1 cellular context compared by ENCODE assay signal in the genomic region with DNA sequence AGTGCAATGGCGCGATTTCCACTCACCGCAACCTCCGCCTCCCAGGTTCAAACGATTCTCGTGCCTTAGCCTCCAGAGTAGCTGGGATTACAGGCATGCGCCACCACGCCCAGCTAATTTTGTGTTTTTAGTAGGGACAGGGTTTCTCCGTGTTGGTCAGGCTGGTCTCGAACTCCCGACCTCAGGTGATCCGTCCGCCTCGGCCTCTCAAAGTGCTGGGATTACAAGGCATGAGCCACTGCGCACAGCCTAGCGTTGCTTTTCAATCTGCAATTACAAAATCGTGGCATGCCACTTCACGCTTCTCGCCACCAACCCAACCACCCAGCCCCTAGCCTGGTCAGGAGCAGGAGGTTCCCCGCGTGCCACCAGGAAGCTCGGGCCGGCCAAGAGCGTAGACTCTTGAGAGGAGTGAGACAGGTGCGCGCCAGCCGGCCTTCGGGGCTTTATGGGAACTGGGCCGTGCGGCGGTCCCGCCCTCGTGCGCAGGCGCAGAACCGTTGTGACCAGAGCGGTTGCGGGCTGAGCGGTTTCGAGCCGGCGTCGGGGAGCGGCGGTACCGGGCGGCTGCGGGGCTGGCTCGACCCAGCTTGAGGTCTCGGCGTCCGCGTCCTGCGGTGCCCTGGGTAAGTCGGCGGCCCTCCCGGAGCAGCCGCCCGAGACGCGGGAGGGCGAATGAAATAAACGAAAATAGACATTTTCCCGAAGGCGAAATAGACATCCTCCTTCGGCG.
TF ChIP-seq lines count a peak whose summit lies in the region.

A gene (plus strand): TSS at position 500 of the 733 bp plus-strand sequence. CDS start 530 bp downstream, outside the sequence.

TF ChIP-seq in HepG2, 621 proteins besides CTCF, POLR2A, EP300 and RAD21 (continued from another document and continues in another):
- TF ChIP-seq, protein P1, sequence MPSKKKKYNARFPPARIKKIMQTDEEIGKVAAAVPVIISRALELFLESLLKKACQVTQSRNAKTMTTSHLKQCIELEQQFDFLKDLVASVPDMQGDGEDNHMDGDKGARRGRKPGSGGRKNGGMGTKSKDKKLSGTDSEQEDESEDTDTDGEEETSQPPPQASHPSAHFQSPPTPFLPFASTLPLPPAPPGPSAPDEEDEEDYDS (CRISPR knock-in tag; IDR thresholded peaks at IDR 0.05) = peak; percentile 86
- peak; percentile 67 for TF ChIP-seq ZNF143 (CRISPR knock-in tag; IDR thresholded peaks at IDR 0.05)
- TF ChIP-seq, protein P2, sequence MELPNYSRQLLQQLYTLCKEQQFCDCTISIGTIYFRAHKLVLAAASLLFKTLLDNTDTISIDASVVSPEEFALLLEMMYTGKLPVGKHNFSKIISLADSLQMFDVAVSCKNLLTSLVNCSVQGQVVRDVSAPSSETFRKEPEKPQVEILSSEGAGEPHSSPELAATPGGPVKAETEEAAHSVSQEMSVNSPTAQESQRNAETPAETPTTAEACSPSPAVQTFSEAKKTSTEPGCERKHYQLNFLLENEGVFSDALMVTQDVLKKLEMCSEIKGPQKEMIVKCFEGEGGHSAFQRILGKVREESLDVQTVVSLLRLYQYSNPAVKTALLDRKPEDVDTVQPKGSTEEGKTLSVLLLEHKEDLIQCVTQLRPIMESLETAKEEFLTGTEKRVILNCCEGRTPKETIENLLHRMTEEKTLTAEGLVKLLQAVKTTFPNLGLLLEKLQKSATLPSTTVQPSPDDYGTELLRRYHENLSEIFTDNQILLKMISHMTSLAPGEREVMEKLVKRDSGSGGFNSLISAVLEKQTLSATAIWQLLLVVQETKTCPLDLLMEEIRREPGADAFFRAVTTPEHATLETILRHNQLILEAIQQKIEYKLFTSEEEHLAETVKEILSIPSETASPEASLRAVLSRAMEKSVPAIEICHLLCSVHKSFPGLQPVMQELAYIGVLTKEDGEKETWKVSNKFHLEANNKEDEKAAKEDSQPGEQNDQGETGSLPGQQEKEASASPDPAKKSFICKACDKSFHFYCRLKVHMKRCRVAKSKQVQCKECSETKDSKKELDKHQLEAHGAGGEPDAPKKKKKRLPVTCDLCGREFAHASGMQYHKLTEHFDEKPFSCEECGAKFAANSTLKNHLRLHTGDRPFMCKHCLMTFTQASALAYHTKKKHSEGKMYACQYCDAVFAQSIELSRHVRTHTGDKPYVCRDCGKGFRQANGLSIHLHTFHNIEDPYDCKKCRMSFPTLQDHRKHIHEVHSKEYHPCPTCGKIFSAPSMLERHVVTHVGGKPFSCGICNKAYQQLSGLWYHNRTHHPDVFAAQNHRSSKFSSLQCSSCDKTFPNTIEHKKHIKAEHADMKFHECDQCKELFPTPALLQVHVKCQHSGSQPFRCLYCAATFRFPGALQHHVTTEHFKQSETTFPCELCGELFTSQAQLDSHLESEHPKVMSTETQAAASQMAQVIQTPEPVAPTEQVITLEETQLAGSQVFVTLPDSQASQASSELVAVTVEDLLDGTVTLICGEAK (IDR thresholded peaks at IDR 0.05) = no peak
- TF ChIP-seq, protein P2 (CRISPR knock-in tag; IDR thresholded peaks at IDR 0.05) = peak; percentile 56; the same call in 1 of the 2 replicates
- TF ChIP-seq, protein P3, sequence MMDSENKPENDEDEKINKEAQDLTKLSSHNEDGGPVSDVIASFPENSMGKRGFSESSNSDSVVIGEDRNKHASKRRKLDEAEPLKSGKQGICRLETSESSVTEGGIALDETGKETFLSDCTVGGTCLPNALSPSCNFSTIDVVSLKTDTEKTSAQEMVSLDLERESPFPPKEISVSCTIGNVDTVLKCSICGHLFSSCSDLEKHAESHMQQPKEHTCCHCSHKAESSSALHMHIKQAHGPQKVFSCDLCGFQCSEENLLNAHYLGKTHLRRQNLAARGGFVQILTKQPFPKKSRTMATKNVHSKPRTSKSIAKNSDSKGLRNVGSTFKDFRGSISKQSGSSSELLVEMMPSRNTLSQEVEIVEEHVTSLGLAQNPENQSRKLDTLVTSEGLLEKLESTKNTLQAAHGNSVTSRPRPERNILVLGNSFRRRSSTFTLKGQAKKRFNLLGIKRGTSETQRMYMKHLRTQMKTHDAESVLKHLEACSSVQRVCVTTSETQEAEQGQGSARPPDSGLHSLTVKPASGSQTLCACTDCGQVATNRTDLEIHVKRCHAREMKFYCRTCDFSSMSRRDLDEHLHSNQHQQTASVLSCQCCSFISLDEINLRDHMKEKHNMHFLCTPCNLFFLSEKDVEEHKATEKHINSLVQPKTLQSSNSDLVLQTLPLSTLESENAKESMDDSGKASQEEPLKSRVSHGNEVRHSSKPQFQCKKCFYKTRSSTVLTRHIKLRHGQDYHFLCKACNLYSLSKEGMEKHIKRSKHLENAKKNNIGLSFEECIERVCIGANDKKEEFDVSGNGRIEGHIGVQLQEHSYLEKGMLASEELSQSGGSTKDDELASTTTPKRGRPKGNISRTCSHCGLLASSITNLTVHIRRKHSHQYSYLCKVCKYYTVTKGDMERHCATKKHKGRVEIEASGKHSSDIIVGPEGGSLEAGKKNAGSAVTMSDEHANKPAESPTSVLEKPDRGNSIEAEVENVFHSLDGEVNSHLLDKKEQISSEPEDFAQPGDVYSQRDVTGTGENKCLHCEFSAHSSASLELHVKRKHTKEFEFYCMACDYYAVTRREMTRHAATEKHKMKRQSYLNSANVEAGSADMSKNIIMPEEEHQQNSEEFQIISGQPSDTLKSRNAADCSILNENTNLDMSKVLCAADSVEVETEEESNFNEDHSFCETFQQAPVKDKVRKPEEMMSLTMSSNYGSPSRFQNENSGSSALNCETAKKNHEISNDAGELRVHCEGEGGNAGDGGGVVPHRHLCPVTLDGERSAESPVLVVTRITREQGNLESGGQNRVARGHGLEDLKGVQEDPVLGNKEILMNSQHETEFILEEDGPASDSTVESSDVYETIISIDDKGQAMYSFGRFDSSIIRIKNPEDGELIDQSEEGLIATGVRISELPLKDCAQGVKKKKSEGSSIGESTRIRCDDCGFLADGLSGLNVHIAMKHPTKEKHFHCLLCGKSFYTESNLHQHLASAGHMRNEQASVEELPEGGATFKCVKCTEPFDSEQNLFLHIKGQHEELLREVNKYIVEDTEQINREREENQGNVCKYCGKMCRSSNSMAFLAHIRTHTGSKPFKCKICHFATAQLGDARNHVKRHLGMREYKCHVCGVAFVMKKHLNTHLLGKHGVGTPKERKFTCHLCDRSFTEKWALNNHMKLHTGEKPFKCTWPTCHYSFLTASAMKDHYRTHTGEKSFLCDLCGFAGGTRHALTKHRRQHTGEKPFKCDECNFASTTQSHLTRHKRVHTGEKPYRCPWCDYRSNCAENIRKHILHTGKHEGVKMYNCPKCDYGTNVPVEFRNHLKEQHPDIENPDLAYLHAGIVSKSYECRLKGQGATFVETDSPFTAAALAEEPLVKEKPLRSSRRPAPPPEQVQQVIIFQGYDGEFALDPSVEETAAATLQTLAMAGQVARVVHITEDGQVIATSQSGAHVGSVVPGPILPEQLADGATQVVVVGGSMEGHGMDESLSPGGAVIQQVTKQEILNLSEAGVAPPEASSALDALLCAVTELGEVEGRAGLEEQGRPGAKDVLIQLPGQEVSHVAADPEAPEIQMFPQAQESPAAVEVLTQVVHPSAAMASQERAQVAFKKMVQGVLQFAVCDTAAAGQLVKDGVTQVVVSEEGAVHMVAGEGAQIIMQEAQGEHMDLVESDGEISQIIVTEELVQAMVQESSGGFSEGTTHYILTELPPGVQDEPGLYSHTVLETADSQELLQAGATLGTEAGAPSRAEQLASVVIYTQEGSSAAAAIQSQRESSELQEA (CRISPR knock-in tag; IDR thresholded peaks at IDR 0.05; ENCODE audit: not compliant biosample characterization) = peak; percentile 59
- TF ChIP-seq, protein P4, sequence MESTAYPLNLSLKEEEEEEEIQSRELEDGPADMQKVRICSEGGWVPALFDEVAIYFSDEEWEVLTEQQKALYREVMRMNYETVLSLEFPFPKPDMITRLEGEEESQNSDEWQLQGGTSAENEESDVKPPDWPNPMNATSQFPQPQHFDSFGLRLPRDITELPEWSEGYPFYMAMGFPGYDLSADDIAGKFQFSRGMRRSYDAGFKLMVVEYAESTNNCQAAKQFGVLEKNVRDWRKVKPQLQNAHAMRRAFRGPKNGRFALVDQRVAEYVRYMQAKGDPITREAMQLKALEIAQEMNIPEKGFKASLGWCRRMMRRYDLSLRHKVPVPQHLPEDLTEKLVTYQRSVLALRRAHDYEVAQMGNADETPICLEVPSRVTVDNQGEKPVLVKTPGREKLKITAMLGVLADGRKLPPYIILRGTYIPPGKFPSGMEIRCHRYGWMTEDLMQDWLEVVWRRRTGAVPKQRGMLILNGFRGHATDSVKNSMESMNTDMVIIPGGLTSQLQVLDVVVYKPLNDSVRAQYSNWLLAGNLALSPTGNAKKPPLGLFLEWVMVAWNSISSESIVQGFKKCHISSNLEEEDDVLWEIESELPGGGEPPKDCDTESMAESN (CRISPR knock-in tag; conservative IDR thresholded peaks at IDR 0.05) = peak; percentile 79
- TF ChIP-seq, protein P5, sequence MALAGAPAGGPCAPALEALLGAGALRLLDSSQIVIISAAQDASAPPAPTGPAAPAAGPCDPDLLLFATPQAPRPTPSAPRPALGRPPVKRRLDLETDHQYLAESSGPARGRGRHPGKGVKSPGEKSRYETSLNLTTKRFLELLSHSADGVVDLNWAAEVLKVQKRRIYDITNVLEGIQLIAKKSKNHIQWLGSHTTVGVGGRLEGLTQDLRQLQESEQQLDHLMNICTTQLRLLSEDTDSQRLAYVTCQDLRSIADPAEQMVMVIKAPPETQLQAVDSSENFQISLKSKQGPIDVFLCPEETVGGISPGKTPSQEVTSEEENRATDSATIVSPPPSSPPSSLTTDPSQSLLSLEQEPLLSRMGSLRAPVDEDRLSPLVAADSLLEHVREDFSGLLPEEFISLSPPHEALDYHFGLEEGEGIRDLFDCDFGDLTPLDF (CRISPR knock-in tag; IDR thresholded peaks at IDR 0.05) = peak; percentile 82
- 0 out of 2 replicates have a peak, but pooled peaks have one; percentile 22 for TF ChIP-seq POLR2G (IDR thresholded peaks at IDR 0.05; ENCODE audit: low read depth, low read length)
- TF ChIP-seq ZNF772 (CRISPR knock-in tag; IDR thresholded peaks at IDR 0.05) = peak; percentile 17; the same call in 1 of the 2 replicates
- TF ChIP-seq, protein P6, sequence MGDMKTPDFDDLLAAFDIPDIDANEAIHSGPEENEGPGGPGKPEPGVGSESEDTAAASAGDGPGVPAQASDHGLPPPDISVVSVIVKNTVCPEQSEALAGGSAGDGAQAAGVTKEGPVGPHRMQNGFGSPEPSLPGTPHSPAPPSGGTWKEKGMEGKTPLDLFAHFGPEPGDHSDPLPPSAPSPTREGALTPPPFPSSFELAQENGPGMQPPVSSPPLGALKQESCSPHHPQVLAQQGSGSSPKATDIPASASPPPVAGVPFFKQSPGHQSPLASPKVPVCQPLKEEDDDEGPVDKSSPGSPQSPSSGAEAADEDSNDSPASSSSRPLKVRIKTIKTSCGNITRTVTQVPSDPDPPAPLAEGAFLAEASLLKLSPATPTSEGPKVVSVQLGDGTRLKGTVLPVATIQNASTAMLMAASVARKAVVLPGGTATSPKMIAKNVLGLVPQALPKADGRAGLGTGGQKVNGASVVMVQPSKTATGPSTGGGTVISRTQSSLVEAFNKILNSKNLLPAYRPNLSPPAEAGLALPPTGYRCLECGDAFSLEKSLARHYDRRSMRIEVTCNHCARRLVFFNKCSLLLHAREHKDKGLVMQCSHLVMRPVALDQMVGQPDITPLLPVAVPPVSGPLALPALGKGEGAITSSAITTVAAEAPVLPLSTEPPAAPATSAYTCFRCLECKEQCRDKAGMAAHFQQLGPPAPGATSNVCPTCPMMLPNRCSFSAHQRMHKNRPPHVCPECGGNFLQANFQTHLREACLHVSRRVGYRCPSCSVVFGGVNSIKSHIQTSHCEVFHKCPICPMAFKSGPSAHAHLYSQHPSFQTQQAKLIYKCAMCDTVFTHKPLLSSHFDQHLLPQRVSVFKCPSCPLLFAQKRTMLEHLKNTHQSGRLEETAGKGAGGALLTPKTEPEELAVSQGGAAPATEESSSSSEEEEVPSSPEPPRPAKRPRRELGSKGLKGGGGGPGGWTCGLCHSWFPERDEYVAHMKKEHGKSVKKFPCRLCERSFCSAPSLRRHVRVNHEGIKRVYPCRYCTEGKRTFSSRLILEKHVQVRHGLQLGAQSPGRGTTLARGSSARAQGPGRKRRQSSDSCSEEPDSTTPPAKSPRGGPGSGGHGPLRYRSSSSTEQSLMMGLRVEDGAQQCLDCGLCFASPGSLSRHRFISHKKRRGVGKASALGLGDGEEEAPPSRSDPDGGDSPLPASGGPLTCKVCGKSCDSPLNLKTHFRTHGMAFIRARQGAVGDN (CRISPR knock-in tag; IDR thresholded peaks at IDR 0.05) = peak; percentile 99
- TF ChIP-seq FOXC1 (CRISPR knock-in tag; IDR thresholded peaks at IDR 0.05; ENCODE audit: borderline replicate concordance) = 0 out of 2 replicates have a peak, but pooled peaks have one; percentile 25
- peak; percentile 34; the same call in 1 of the 2 replicates for TF ChIP-seq ZNF792 (CRISPR knock-in tag; IDR thresholded peaks at IDR 0.05)
